ENCODE assay signal across 1 cellular context in the genomic region with DNA sequence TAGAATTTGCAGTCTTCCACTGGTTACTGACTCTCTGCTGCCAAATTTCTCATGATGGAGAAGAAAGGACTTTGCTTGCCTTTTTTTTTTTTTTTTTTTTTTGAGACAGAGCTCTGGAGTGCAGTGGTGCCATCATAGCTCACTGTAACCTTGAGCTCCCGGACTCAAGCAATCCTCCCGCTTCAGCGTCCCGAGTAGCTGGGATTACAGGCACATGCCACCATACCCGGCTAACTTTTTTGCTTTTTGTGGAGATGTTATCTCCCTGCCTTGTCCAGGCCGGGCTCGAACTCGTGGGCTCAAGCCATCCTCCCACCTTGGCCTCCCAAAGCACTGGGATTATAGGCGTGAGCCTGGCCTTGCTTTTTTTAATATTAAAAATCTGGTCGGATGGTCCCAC.
TF ChIP-seq lines count a peak whose summit lies in the region.

No MANE protein-coding gene starts in this region.

TF ChIP-seq in WTC11, 78 proteins besides CTCF, POLR2A, EP300 and RAD21 (continued from another document):
- TF ChIP-seq, protein P1, sequence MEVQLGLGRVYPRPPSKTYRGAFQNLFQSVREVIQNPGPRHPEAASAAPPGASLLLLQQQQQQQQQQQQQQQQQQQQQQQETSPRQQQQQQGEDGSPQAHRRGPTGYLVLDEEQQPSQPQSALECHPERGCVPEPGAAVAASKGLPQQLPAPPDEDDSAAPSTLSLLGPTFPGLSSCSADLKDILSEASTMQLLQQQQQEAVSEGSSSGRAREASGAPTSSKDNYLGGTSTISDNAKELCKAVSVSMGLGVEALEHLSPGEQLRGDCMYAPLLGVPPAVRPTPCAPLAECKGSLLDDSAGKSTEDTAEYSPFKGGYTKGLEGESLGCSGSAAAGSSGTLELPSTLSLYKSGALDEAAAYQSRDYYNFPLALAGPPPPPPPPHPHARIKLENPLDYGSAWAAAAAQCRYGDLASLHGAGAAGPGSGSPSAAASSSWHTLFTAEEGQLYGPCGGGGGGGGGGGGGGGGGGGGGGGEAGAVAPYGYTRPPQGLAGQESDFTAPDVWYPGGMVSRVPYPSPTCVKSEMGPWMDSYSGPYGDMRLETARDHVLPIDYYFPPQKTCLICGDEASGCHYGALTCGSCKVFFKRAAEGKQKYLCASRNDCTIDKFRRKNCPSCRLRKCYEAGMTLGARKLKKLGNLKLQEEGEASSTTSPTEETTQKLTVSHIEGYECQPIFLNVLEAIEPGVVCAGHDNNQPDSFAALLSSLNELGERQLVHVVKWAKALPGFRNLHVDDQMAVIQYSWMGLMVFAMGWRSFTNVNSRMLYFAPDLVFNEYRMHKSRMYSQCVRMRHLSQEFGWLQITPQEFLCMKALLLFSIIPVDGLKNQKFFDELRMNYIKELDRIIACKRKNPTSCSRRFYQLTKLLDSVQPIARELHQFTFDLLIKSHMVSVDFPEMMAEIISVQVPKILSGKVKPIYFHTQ (CRISPR knock-in tag; IDR thresholded peaks at IDR 0.05): no peak
- TF ChIP-seq MXD4 (CRISPR knock-in tag; IDR thresholded peaks at IDR 0.05; ENCODE audit: borderline replicate concordance) (no peak), GABPB1 (CRISPR knock-in tag; IDR thresholded peaks at IDR 0.05) (no peak)
- TF ChIP-seq, protein P2, sequence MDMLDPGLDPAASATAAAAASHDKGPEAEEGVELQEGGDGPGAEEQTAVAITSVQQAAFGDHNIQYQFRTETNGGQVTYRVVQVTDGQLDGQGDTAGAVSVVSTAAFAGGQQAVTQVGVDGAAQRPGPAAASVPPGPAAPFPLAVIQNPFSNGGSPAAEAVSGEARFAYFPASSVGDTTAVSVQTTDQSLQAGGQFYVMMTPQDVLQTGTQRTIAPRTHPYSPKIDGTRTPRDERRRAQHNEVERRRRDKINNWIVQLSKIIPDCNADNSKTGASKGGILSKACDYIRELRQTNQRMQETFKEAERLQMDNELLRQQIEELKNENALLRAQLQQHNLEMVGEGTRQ (CRISPR knock-in tag; IDR thresholded peaks at IDR 0.05): no peak
- TF ChIP-seq, protein P3, sequence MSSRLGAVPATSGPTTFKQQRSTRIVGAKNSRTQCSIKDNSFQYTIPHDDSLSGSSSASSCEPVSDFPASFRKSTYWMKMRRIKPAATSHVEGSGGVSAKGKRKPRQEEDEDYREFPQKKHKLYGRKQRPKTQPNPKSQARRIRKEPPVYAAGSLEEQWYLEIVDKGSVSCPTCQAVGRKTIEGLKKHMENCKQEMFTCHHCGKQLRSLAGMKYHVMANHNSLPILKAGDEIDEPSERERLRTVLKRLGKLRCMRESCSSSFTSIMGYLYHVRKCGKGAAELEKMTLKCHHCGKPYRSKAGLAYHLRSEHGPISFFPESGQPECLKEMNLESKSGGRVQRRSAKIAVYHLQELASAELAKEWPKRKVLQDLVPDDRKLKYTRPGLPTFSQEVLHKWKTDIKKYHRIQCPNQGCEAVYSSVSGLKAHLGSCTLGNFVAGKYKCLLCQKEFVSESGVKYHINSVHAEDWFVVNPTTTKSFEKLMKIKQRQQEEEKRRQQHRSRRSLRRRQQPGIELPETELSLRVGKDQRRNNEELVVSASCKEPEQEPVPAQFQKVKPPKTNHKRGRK (CRISPR knock-in tag; IDR thresholded peaks at IDR 0.05; ENCODE audit: borderline replicate concordance): no peak
- TF ChIP-seq, protein P4, sequence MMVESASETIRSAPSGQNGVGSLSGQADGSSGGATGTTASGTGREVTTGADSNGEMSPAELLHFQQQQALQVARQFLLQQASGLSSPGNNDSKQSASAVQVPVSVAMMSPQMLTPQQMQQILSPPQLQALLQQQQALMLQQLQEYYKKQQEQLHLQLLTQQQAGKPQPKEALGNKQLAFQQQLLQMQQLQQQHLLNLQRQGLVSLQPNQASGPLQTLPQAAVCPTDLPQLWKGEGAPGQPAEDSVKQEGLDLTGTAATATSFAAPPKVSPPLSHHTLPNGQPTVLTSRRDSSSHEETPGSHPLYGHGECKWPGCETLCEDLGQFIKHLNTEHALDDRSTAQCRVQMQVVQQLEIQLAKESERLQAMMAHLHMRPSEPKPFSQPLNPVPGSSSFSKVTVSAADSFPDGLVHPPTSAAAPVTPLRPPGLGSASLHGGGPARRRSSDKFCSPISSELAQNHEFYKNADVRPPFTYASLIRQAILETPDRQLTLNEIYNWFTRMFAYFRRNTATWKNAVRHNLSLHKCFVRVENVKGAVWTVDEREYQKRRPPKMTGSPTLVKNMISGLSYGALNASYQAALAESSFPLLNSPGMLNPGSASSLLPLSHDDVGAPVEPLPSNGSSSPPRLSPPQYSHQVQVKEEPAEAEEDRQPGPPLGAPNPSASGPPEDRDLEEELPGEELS (CRISPR knock-in tag; IDR thresholded peaks at IDR 0.05): no peak
